ENCODE assay signal across 8 cellular contexts in the genomic region with DNA sequence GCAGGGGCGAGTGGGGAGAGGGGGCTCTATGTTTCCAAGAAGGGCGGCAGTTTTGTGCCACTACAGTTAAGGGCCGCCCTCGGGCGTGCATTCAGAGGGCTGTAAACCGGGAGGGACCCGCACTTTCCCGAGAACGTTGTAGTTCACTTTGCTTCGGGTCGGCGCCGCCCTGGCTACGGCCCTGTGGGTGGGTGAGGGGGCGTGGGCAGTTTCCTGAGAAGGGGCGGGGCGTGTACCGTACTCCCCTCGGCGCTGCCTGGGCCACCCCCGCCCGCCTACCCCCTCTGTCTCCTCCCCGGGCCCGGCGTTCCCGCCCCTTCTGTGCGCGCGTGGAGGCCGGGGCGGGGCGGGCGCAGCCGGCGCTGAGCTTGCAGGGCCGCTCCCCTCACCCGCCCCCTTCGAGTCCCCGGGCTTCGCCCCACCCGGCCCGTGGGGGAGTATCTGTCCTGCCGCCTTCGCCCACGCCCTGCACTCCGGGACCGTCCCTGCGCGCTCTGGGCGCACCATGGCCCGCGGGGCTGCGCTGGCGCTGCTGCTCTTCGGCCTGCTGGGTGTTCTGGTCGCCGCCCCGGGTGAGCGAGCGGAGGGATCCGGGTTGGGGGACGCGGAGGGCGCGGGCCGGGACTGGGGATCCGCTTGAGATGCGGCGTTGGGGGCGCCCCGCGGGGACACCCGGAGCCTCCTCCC. TPM values are rescaled to one million over a fixed set of nuclear protein-coding genes. Genes with fewer than 3 reads are reported as not detected.
A peak's percentile ranks its signal among the peaks of the same experiment; 100 is the strongest.
DNase-seq lines count a peak whose midpoint lies in the region; ATAC-seq and TF ChIP-seq lines count a peak whose summit lies in the region.

A gene with protein sequence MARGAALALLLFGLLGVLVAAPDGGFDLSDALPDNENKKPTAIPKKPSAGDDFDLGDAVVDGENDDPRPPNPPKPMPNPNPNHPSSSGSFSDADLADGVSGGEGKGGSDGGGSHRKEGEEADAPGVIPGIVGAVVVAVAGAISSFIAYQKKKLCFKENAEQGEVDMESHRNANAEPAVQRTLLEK (plus strand): TSS at position 440 of the 687 bp plus-strand sequence. CDS start 66 bp downstream, at position 506.

- DNase-seq in GM10266 (ENCODE audit: extremely low spot score) (peak; percentile 93), Peyer's patch (peak; percentile 89 to 98 (median 97)), left ventricle myocardium superior (peak; percentile 97), gastrocnemius medialis (peak; percentile 84 to 85), GDM1 (lab: John Stamatoyannopoulos, UW) (no peak), NCI-H2107 (lab: John Stamatoyannopoulos, UW) (no peak)
- peak; percentile 86 for DNase-seq in activated naive CD8-positive, alpha-beta T cell treated with anti-CD3 and anti-CD28 coated beads, Interleukin-2, amount 50 U/mL, for 24 hours

- peak; percentile 67 to 71 for TF ChIP-seq POLR2A in Peyer's patch (IDR thresholded peaks at IDR 0.05)
- TF ChIP-seq POLR2A in gastrocnemius medialis (IDR thresholded peaks at IDR 0.05), result peak; percentile 62 to 77

- H3K4me1 Mint-ChIP-seq in activated naive CD8-positive, alpha-beta T cell treated with anti-CD3 and anti-CD28 coated beads, Interleukin-2, amount 50 U/mL, for 24 hours, result peaks cover 37% of the 10 kb centered on the region

- ATAC-seq in HG02588 (IDR thresholded peaks at IDR 0.05; ENCODE audit: unreplicated experiment) (peak; percentile 91), left ventricle myocardium superior (peak; percentile 95), gastrocnemius medialis (peak; percentile 77 to 82)
- peak; percentile 85 for ATAC-seq in activated naive CD8-positive, alpha-beta T cell treated with anti-CD3 and anti-CD28 coated beads, Interleukin-2, amount 50 U/mL, for 24 hours

- intact Hi-C loops in left ventricle myocardium superior (cut with micrococcal nuclease) (no loop called here), gastrocnemius medialis (cut with DNase I; ENCODE audit: low total_unique reads) (loop anchor here (2.0 to 5.0 kb wide), 3 partner anchors 189 to 1298 kb away; partner anchors contain the start of genes ASMTL, DHRSX, SLC25A6 and ZBED1)

- H3K36me3 ChIP-seq in Peyer's patch, result no peaks in the 10 kb centered on the region
- no peaks in the 10 kb centered on the region for H3K36me3 ChIP-seq in gastrocnemius medialis

- H3K27me3 ChIP-seq in Peyer's patch, result no peaks in the 10 kb centered on the region
- no peaks in the 10 kb centered on the region for H3K27me3 ChIP-seq in gastrocnemius medialis

- H3K9me3 ChIP-seq in Peyer's patch (no peaks in the 10 kb centered on the region), gastrocnemius medialis (no peaks in the 10 kb centered on the region)

- no peaks in the 10 kb centered on the region for H3K27me3 Mint-ChIP-seq in activated naive CD8-positive, alpha-beta T cell treated with anti-CD3 and anti-CD28 coated beads, Interleukin-2, amount 50 U/mL, for 24 hours

- peak within 1 kb of the TSS; percentile 97 for H3K27ac Mint-ChIP-seq in activated naive CD8-positive, alpha-beta T cell treated with anti-CD3 and anti-CD28 coated beads, Interleukin-2, amount 50 U/mL, for 24 hours

- H3K4me3 ChIP-seq in Peyer's patch, result peak within 1 kb of the TSS; percentile 57 to 95 (median 78)
- peak within 1 kb of the TSS; percentile 70 to 88 (median 81) for H3K4me3 ChIP-seq in gastrocnemius medialis

- in situ Hi-C loops in gastrocnemius medialis (cut with MboI; ENCODE audit: low sequenced_read_pairs in 4 of 4), result no loop called here

- H3K27ac ChIP-seq in Peyer's patch (peak within 1 kb of the TSS; percentile 82 to 95 (median 86)), gastrocnemius medialis (peak within 1 kb of the TSS; percentile 75 to 95 (median 84))

- H3K36me3 Mint-ChIP-seq in activated naive CD8-positive, alpha-beta T cell treated with anti-CD3 and anti-CD28 coated beads, Interleukin-2, amount 50 U/mL, for 24 hours (ENCODE audit: low read depth), result peaks cover 21% of the 10 kb centered on the region

- H3K4me3 Mint-ChIP-seq in activated naive CD8-positive, alpha-beta T cell treated with anti-CD3 and anti-CD28 coated beads, Interleukin-2, amount 50 U/mL, for 24 hours, result peak within 1 kb of the TSS; percentile 96

- TF ChIP-seq CTCF in GM10266 (IDR thresholded peaks at IDR 0.05; ENCODE audit: control insufficient read depth, insufficient read depth, low read depth, missing control alignments), result peak; percentile 2
- TF ChIP-seq CTCF in Peyer's patch (IDR thresholded peaks at IDR 0.05), result peak in 1 of 6 experiments; percentile 8
- TF ChIP-seq CTCF in gastrocnemius medialis (IDR thresholded peaks at IDR 0.05 in 4 of 5, conservative IDR thresholded peaks at IDR 0.05 in 1 of 5), result no peak

- no peaks in the 10 kb centered on the region for H3K9me3 Mint-ChIP-seq in activated naive CD8-positive, alpha-beta T cell treated with anti-CD3 and anti-CD28 coated beads, Interleukin-2, amount 50 U/mL, for 24 hours

- H3K4me1 ChIP-seq in Peyer's patch (peaks cover 0 to 44% (median 2%) of the 10 kb centered on the region in 4 donors), gastrocnemius medialis (peaks cover 34 to 35% of the 10 kb centered on the region in 2 donors)

RNA-seq across cellular contexts. Expression of the gene that starts here (rescaled TPM):
- total RNA-seq in Peyer's patch, result 100 to 1,000 TPM; 129 to 209 (median 175) TPM
- total RNA-seq in left ventricle myocardium superior, result 360 TPM
- total RNA-seq in gastrocnemius medialis, result 100 to 1,000 TPM; 110 to 207 (median 133) TPM

Comparison
In these comparisons a context has a peak if more than half of its experiments do, and no peak if none do; other contexts are left out.
1. DNase-seq: peak in GM10266 (single experiment), Peyer's patch (3 of 3), activated naive CD8-positive, alpha-beta T cell treated with anti-CD3 and anti-CD28 coated beads, Interleukin-2, amount 50 U/mL, for 24 hours (single experiment), left ventricle myocardium superior (single experiment) and gastrocnemius medialis (2 of 2); none in GDM1 (single experiment) and NCI-H2107 (single experiment).
2. Peak in every context shown above with its lines, with median percentiles within 50 percentile points of each other: ATAC-seq.